7 cellular contexts compared by ENCODE assay signal in the genomic region with DNA sequence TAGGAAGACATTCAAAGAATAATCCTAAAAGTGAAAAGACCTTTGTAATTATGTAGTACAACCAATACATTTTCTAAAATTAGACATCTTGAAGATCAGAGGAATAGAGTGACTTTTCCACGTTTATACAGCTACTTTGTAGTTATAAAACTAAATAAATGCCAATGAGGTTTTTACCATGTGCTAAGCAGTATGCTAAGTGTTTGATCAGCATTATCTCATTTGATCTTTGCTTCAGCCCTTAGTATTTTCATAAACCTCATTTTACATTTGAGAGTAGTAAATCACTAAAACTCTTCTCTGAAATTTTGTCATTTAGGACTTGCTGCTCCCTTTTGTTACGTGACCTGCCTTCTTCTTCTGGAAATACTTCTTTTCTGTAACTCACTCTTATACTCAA.
"Had no signal": no experiment of that assay in that cellular context is flagged by ENCODE, and none has a peak within 500 bp of the region (broad histone marks: within the 10 kb centered on the region; RNA-seq: fewer than 3 reads in every experiment).

No MANE protein-coding gene starts in this region.

- H3K27me3 Mint-ChIP-seq: IgD-negative memory B cell had no signal

- DNase-seq: KBM-7, KG1 had no signal

- H3K4me2 ChIP-seq: KMS-11 had no signal

- H3K9me3 Mint-ChIP-seq: IgD-negative memory B cell had no signal

- H3K4me3 ChIP-seq: K562 had no signal

- H3K4me1 Mint-ChIP-seq: IgD-negative memory B cell had no signal

- H3K4me3 Mint-ChIP-seq: IgD-negative memory B cell had no signal

- FAIRE-seq: HTR-8/SVneo had no signal

- H3K27ac Mint-ChIP-seq: IgD-negative memory B cell had no signal

- H3K27ac ChIP-seq: HL-60, KMS-11 had no signal

- ATAC-seq: K562 had no signal

- H3K9ac ChIP-seq: KMS-11 had no signal
